ENCODE assay signal across 10 cellular contexts in genomic region chr17:55624789-55625433, GRCh38.
A peak's percentile ranks its signal among the peaks of the same experiment; 100 is the strongest.
DNase-seq lines count a peak whose midpoint lies in the region; ATAC-seq and TF ChIP-seq lines count a peak whose summit lies in the region.
"Had no signal": no experiment of that assay in that cellular context is flagged by ENCODE, and none has a peak within 500 bp of the region (broad histone marks: within the 10 kb centered on the region; RNA-seq: fewer than 3 reads in every experiment).

No MANE protein-coding gene starts in this region.

- H3K79me1 ChIP-seq in mesenchymal stem cell (replicated peaks; ENCODE audit: low read length, poor library complexity, severe bottlenecking) = no peaks in the 10 kb centered on the region

- no peak overlapping the region for H3K23ac ChIP-seq in mesenchymal stem cell (ENCODE audit: low read length in 2 of 2)

- H3K4me2 ChIP-seq in mesenchymal stem cell (ENCODE audit: low read length, poor library complexity, severe bottlenecking) (no peak overlapping the region), SK-N-SH (no peak overlapping the region)

- no peak overlapping the region for H3K18ac ChIP-seq in mesenchymal stem cell (ENCODE audit: low read depth in 1 of 2, low read length in 2 of 2)

- peak overlapping the region; percentile 19 for H2BK120ac ChIP-seq in mesenchymal stem cell (ENCODE audit: low read depth, low read length)

- H3F3A ChIP-seq in SK-N-SH (replicated peaks; ENCODE audit: insufficient read depth) = no peaks in the 10 kb centered on the region

- H2BK5ac ChIP-seq in mesenchymal stem cell (ENCODE audit: low read depth, low read length, poor library complexity, severe bottlenecking) = no peak overlapping the region

- no peak for TF ChIP-seq CTCF in SK-N-SH (IDR thresholded peaks at IDR 0.05)
- no peak for TF ChIP-seq CTCF in Peyer's patch (IDR thresholded peaks at IDR 0.05)

- H4K91ac ChIP-seq in mesenchymal stem cell (ENCODE audit: low read length) = no peak overlapping the region

- H2AFZ ChIP-seq in mesenchymal stem cell (ENCODE audit: low read depth, low read length) (no peak overlapping the region), SK-N-SH (ENCODE audit: low read depth) (no peak overlapping the region)

- peak; percentile 40 to 72 for ATAC-seq in activated CD4-positive, CD25-positive, alpha-beta regulatory T cell treated with anti-CD3 and anti-CD28 coated beads, Interleukin-2, amount 50 U/mL, for 24 hours
- ATAC-seq in GM21529 (IDR thresholded peaks at IDR 0.05; ENCODE audit: unreplicated experiment) = peak; percentile 64
- peak; percentile 69 for ATAC-seq in HG03378 (IDR thresholded peaks at IDR 0.05; ENCODE audit: unreplicated experiment)

- no peak for TF ChIP-seq RAD21 in SK-N-SH (IDR thresholded peaks at IDR 0.05; ENCODE audit: low read length)

- CTCF ChIA-PET in SK-N-SH (lab: Yijun Ruan, JAX) = interaction anchor here (0.9 to 1.2 kb wide), 2 partner anchors 22 to 98 kb away, joined by 3 to 5 read pairs; no protein-coding TSS in a partner anchor

- TF ChIP-seq POLR2A in Peyer's patch (IDR thresholded peaks at IDR 0.05) = no peak

- no peaks in the 10 kb centered on the region for H3K4me1 ChIP-seq in mesenchymal stem cell (ENCODE audit: control insufficient read depth, insufficient read depth, low read depth, low read length)
- no peaks in the 10 kb centered on the region; a peak in 1 of 4 replicates for H3K4me1 ChIP-seq in SK-N-SH (ENCODE audit: control insufficient read depth in 1 of 2, insufficient read depth in 2 of 2, low read depth in 1 of 2, low read length in 1 of 2)
- H3K4me1 ChIP-seq in Peyer's patch = no peaks in the 10 kb centered on the region
- H3K4me1 ChIP-seq: colonic mucosa had no signal

- H3K79me2 ChIP-seq in SK-N-SH (ENCODE audit: insufficient read depth) = no peaks in the 10 kb centered on the region

- H3K36me3 ChIP-seq in mesenchymal stem cell (ENCODE audit: control insufficient read depth in 1 of 2, insufficient read depth in 2 of 2, low read depth in 1 of 2, low read length in 2 of 2) (no peaks in the 10 kb centered on the region), SK-N-SH (replicated peaks in 1 of 2; ENCODE audit: control insufficient read depth in 1 of 2, insufficient read depth in 2 of 2, low read length in 1 of 2) (no peaks in the 10 kb centered on the region), Peyer's patch (no peaks in the 10 kb centered on the region)
- H3K36me3 ChIP-seq: colonic mucosa had no signal

- no peaks in the 10 kb centered on the region for H3K9me3 ChIP-seq in mesenchymal stem cell (ENCODE audit: control insufficient read depth, low read length)
- no peaks in the 10 kb centered on the region for H3K9me3 ChIP-seq in SK-N-SH
- H3K9me3 ChIP-seq in Peyer's patch = no peaks in the 10 kb centered on the region
- H3K9me3 ChIP-seq: colonic mucosa had no signal

- peak overlapping the region in 1 of 2 experiments; percentile 54 for H3K4ac ChIP-seq in mesenchymal stem cell (ENCODE audit: low read depth in 1 of 2, low read length in 2 of 2)

- no peak overlapping the region for H3K14ac ChIP-seq in mesenchymal stem cell (ENCODE audit: low read length in 2 of 2)

- H4K8ac ChIP-seq in mesenchymal stem cell (ENCODE audit: low read length) = no peak overlapping the region

- H3K27ac ChIP-seq in mesenchymal stem cell (ENCODE audit: low read length, poor library complexity, severe bottlenecking) (no peak overlapping the region), SK-N-SH (ENCODE audit: low read depth in 2 of 2, low read length in 1 of 2) (no peak overlapping the region), Peyer's patch (peak overlapping the region in 1 of 4 donors; percentile 16)
- H3K27ac ChIP-seq: 22Rv1, colonic mucosa had no signal

- H2AK5ac ChIP-seq in mesenchymal stem cell (ENCODE audit: low read length, severe bottlenecking) = no peak overlapping the region

- DNase-seq in activated CD4-positive, CD25-positive, alpha-beta regulatory T cell treated with anti-CD3 and anti-CD28 coated beads, Interleukin-2, amount 50 U/mL, for 72 hours = no peak
- DNase-seq in mesenchymal stem cell = no peak
- no peak for DNase-seq in SK-N-SH
- DNase-seq in Peyer's patch = no peak
- DNase-seq in COLO668 (lab: John Stamatoyannopoulos, UW; ENCODE audit: unreplicated experiment) = no peak
- DNase-seq: colonic mucosa had no signal

- H2BK15ac ChIP-seq in mesenchymal stem cell (ENCODE audit: low read depth, poor library complexity, severe bottlenecking) = no peak overlapping the region

- H2BK12ac ChIP-seq in mesenchymal stem cell (ENCODE audit: low read length in 2 of 2) = peak overlapping the region in 1 of 2 experiments; percentile 21

- TF ChIP-seq EP300 in SK-N-SH (IDR thresholded peaks at IDR 0.05; ENCODE audit: borderline replicate concordance in 1 of 2, low read depth in 1 of 2, low read length in 1 of 2) = no peak

- peak overlapping the region; percentile 36 for H3K9ac ChIP-seq in mesenchymal stem cell (ENCODE audit: low read length)
- H3K9ac ChIP-seq in SK-N-SH = no peak overlapping the region

- H3K27me3 ChIP-seq in mesenchymal stem cell (ENCODE audit: control insufficient read depth in 1 of 2, insufficient read depth in 1 of 2, low read length in 2 of 2) = no peaks in the 10 kb centered on the region
- no peaks in the 10 kb centered on the region for H3K27me3 ChIP-seq in SK-N-SH (ENCODE audit: insufficient read depth)
- H3K27me3 ChIP-seq in Peyer's patch = no peaks in the 10 kb centered on the region
- H3K27me3 ChIP-seq: colonic mucosa had no signal

- peak overlapping the region in 1 of 2 experiments; percentile 29 for H3K4me3 ChIP-seq in mesenchymal stem cell (ENCODE audit: insufficient read depth in 1 of 2, low read depth in 1 of 2, low read length in 2 of 2)
- no peak overlapping the region; a peak in 1 of 4 replicates for H3K4me3 ChIP-seq in SK-N-SH (ENCODE audit: low read depth in 2 of 2, low read length in 1 of 2)
- no peak overlapping the region for H3K4me3 ChIP-seq in Peyer's patch
- H3K4me3 ChIP-seq: colonic mucosa had no signal

- no peaks in the 10 kb centered on the region for H3K9me2 ChIP-seq in SK-N-SH

- POLR2A ChIA-PET in SK-N-SH (lab: Yijun Ruan, JAX) = no interaction called here

- no peaks in the 10 kb centered on the region for H4K20me1 ChIP-seq in SK-N-SH (ENCODE audit: insufficient read depth)

- WGBS in mesenchymal stem cell = no CpG with 5 or more reads among the region's 3 CpGs
- 56% methylated on average over 3 of the region's 3 CpGs for WGBS in SK-N-SH (ENCODE audit: low lambda C conversion rate)

TF ChIP-seq in SK-N-SH, 30 proteins besides CTCF, POLR2A, EP300 and RAD21:
- no peak for TF ChIP-seq FOXJ3 (CRISPR knock-in tag; IDR thresholded peaks at IDR 0.05)
- TF ChIP-seq USF1 (IDR thresholded peaks at IDR 0.05; ENCODE audit: borderline replicate concordance, low read depth) = no peak
- TF ChIP-seq POLR2AphosphoS5 (IDR thresholded peaks at IDR 0.05; ENCODE audit: low read depth, low read length) = no peak
- TF ChIP-seq NFIC (IDR thresholded peaks at IDR 0.05; ENCODE audit: borderline replicate concordance) = no peak
- TF ChIP-seq MXI1 (IDR thresholded peaks at IDR 0.05; ENCODE audit: low read depth, low read length) = no peak
